In genomic region chr14:102508774-102509743, GRCh38 we compare ENCODE assay signal across 8 cellular contexts. TPM values are rescaled to one million over a fixed set of nuclear protein-coding genes. Genes with fewer than 3 reads are reported as not detected.
DNase-seq lines count a peak whose midpoint lies in the region; ATAC-seq lines count a peak whose summit lies in the region.

No MANE protein-coding gene starts in this region.

- peak overlapping the region; percentile 90 for H3K4me3 ChIP-seq in HUES6 (ENCODE audit: low read depth, low read length)

- H3K9ac ChIP-seq in HUES6 (ENCODE audit: low read length) = peak overlapping the region; percentile 72

- CTCF ChIA-PET in activated CD8-positive, alpha-beta T cell treated with anti-CD3 and anti-CD28 coated beads, Interleukin-2, amount 10 ng/mL, durations not matched to agents 7 days and 5 days (lab: Charles Lee) = interaction anchor here (0.5 to 2.7 kb wide), 6 partner anchors 9 to 201 kb away, joined by 3 to 16 read pairs (median 4); no protein-coding TSS in a partner anchor

- peaks cover 16% of the 10 kb centered on the region for H3K4me1 Mint-ChIP-seq in activated CD8-positive, alpha-beta T cell treated with anti-CD3 and anti-CD28 coated beads, Interleukin-2, amount 10 ng/mL, durations not matched to agents 7 days and 5 days (ENCODE audit: low read depth)

- POLR2A ChIA-PET in activated CD8-positive, alpha-beta T cell treated with anti-CD3 and anti-CD28 coated beads, Interleukin-2, amount 10 ng/mL, durations not matched to agents 7 days and 5 days (lab: Charles Lee) = no interaction called here

- H3K27ac ChIP-seq in HUES6 (ENCODE audit: low read depth, low read length) = no peak overlapping the region

- no peaks in the 10 kb centered on the region for H3K9me3 ChIP-seq in HUES6 (ENCODE audit: control insufficient read depth, insufficient read depth, low read depth, low read length)

- H3K27me3 Mint-ChIP-seq in activated CD8-positive, alpha-beta T cell treated with anti-CD3 and anti-CD28 coated beads, Interleukin-2, amount 10 ng/mL, durations not matched to agents 7 days and 5 days (ENCODE audit: low read depth) = peaks cover 3% of the 10 kb centered on the region

- peak overlapping the region; percentile 52 for H3K27ac Mint-ChIP-seq in activated CD8-positive, alpha-beta T cell treated with anti-CD3 and anti-CD28 coated beads, Interleukin-2, amount 10 ng/mL, durations not matched to agents 7 days and 5 days

- H3K4me1 ChIP-seq in HUES6 (ENCODE audit: control insufficient read depth, insufficient read depth, low read length) = peaks cover 21% of the 10 kb centered on the region

- DNase-seq in activated gamma-delta T cell treated with Interleukin-2 at 50 U/mL for 16 hours = peak; percentile 27
- no peak for DNase-seq in activated gamma-delta T cell (lab: John Stamatoyannopoulos, UW)
- DNase-seq in activated CD8-positive, alpha-beta T cell treated with anti-CD3 and anti-CD28 coated beads, Interleukin-2, amount 10 ng/mL, durations not matched to agents 7 days and 5 days = no peak
- peak; percentile 33 for DNase-seq in myocyte (ENCODE audit: low read depth)
- DNase-seq in NK-92 treated with Interleukin-12 subunit alpha and Interleukin-12 subunit beta, amount 100 ng/mL, for 24 hours (lab: John Stamatoyannopoulos, UW) = no peak

- no peaks in the 10 kb centered on the region for H3K27me3 ChIP-seq in HUES6 (ENCODE audit: control insufficient read depth, insufficient read depth, low read length)

- H3K9me3 Mint-ChIP-seq in activated CD8-positive, alpha-beta T cell treated with anti-CD3 and anti-CD28 coated beads, Interleukin-2, amount 10 ng/mL, durations not matched to agents 7 days and 5 days (ENCODE audit: insufficient read depth) = no peaks in the 10 kb centered on the region

- peak; percentile 10 for ATAC-seq in activated CD8-positive, alpha-beta T cell treated with anti-CD3 and anti-CD28 coated beads, Interleukin-2, amount 10 ng/mL, durations not matched to agents 7 days and 5 days
- ATAC-seq in esophagus mucosa = peak; percentile 43
- ATAC-seq in GM21447 (IDR thresholded peaks at IDR 0.05; ENCODE audit: unreplicated experiment) = no peak

- peak overlapping the region; percentile 64 for H3K4me3 Mint-ChIP-seq in activated CD8-positive, alpha-beta T cell treated with anti-CD3 and anti-CD28 coated beads, Interleukin-2, amount 10 ng/mL, durations not matched to agents 7 days and 5 days

- H3K36me3 Mint-ChIP-seq in activated CD8-positive, alpha-beta T cell treated with anti-CD3 and anti-CD28 coated beads, Interleukin-2, amount 10 ng/mL, durations not matched to agents 7 days and 5 days (ENCODE audit: low read depth) = peaks cover 5% of the 10 kb centered on the region

- peaks cover 14% of the 10 kb centered on the region for H3K36me3 ChIP-seq in HUES6 (ENCODE audit: control insufficient read depth, insufficient read depth, low read length)

RNA-seq across cellular contexts. Expression of gene ANKRD9, which starts 0.5 kb away (rescaled TPM):
- total RNA-seq in activated CD8-positive, alpha-beta T cell treated with anti-CD3 and anti-CD28 coated beads, Interleukin-2, amount 10 ng/mL, durations not matched to agents 7 days and 5 days = 1 to 10 TPM; 9.7 to 10.0 TPM
- total RNA-seq in esophagus mucosa (16.1 TPM), myocyte (101 and 113 TPM in 2 replicates)
- 17.6 TPM for polyA plus RNA-seq in myocyte (2012)

Comparison
In these comparisons a context has a peak if more than half of its experiments do, and no peak if none do; other contexts are left out.
1. DNase-seq: peak in activated gamma-delta T cell treated with Interleukin-2 at 50 U/mL for 16 hours (single experiment) and myocyte (single experiment); none in activated gamma-delta T cell (single experiment), activated CD8-positive, alpha-beta T cell treated with anti-CD3 and anti-CD28 coated beads, Interleukin-2, amount 10 ng/mL, durations not matched to agents 7 days and 5 days (single experiment) and NK-92 treated with Interleukin-12 subunit alpha and Interleukin-12 subunit beta, amount 100 ng/mL, for 24 hours (single experiment).